ENCODE assay signal across 7 cellular contexts in the genomic region with DNA sequence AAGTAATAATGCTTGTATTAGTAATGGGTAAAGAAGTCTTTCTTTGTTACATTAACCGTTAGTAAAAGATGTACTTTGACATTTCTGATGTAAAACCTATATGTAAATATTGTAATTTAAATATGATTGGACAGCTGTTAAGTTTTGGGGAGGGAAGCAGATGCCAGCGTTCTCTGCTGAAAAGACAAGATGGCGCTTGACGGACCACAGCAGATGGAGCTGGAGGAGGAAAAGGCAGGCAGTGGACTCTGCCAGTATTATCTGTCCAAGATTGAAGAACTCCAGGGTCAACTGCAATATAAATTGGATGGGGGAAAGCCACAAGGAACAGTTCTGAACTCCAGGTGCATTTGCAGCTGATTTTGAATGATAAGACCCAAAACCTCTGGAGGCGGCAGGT.
"Had no signal": no experiment of that assay in that cellular context is flagged by ENCODE, and none has a peak within 500 bp of the region (broad histone marks: within the 10 kb centered on the region; RNA-seq: fewer than 3 reads in every experiment).

No MANE protein-coding gene starts in this region.

- ATAC-seq: K562 had no signal

- H2AFZ ChIP-seq: GM23248 had no signal

- H3K9ac ChIP-seq: GM23248 had no signal

- H3K27ac ChIP-seq: GM23248 had no signal

- H3K4me3 ChIP-seq: GM23248, K562 had no signal

- DNase-seq: GM23248, GOT3, H7, HCEC 1CT, IMR-90, KG1 had no signal
